In genomic region chr11:911890-912219, GRCh38 we compare ENCODE assay signal across 9 cellular contexts. TPM values are rescaled to one million over a fixed set of nuclear protein-coding genes. Genes with fewer than 3 reads are reported as not detected.
A peak's percentile ranks its signal among the peaks of the same experiment; 100 is the strongest.
DNase-seq lines count a peak whose midpoint lies in the region; ATAC-seq, FAIRE-seq and TF ChIP-seq lines count a peak whose summit lies in the region.
"Had no signal": no experiment of that assay in that cellular context is flagged by ENCODE, and none has a peak within 500 bp of the region (broad histone marks: within the 10 kb centered on the region; RNA-seq: fewer than 3 reads in every experiment).

No MANE protein-coding gene starts in this region.

- peak overlapping the region; percentile 90 for H3K27ac Mint-ChIP-seq in mesothelial cell of epicardium

- intact Hi-C loops in GM12878 (cut with micrococcal nuclease; ENCODE audit: unreplicated experiment), result loop anchor here (5.0 kb wide), 1 partner anchor 70 kb away; the partner anchor contains the start of genes POLR2L and TSPAN4

- H3K36me3 Mint-ChIP-seq in mesothelial cell of epicardium, result peaks cover 1% of the 10 kb centered on the region

- H3K79me2 ChIP-seq in GM12878 (ENCODE audit: control insufficient read depth, insufficient read depth, low read length), result peaks cover 19% of the 10 kb centered on the region

- H3K36me3 ChIP-seq in HUES48 (ENCODE audit: control insufficient read depth, insufficient read depth, low read length), result peaks cover 14% of the 10 kb centered on the region; the same call in 1 of the 2 replicates
- H3K36me3 ChIP-seq in GM12878 (ENCODE audit: control insufficient read depth in 2 of 2, insufficient read depth in 2 of 2, low read length in 1 of 2), result no peaks in the 10 kb centered on the region

- no TSS peak for BruUV-seq in GM12878 (replicated peaks; lab: Mats Ljungman, UMichigan)

- CTCF ChIA-PET in A549 (lab: Yijun Ruan, JAX) (interaction anchor here (0.5 to 3.1 kb wide), 6 partner anchors 12 to 139 kb away, joined by 3 to 26 read pairs (median 6); partner anchors contain the start of gene AP2A2), GM12878 (lab: Yijun Ruan, JAX) (interaction anchor here (0.8 kb wide), 1 partner anchor 63 kb away, joined by 3 read pairs; no protein-coding TSS in a partner anchor)

- H3K4me3 Mint-ChIP-seq in mesothelial cell of epicardium, result peak overlapping the region; percentile 79

- H3K4me2 ChIP-seq in A549 (peak overlapping the region; percentile 96), GM12878 (ENCODE audit: control insufficient read depth, insufficient read depth) (peak overlapping the region; percentile 72)

- WGBS in A549 (ENCODE audit: missing lambda C conversion rate), result 95% methylated on average over 11 of the region's 11 CpGs
- 95% methylated on average over 11 of the region's 11 CpGs for WGBS in GM12878 (ENCODE audit: insufficient coverage, insufficient replicate concordance, low lambda C conversion rate, missing lambda C conversion rate)

- TF ChIP-seq POLR2A in A549 (IDR thresholded peaks at IDR 0.05; ENCODE audit: low read length), result no peak
- TF ChIP-seq POLR2A in GM12878 (IDR thresholded peaks at IDR 0.05; ENCODE audit: low read depth, low read length), result no peak

- TF ChIP-seq EP300 in A549 (IDR thresholded peaks at IDR 0.05) (no peak), GM12878 (IDR thresholded peaks at IDR 0.05; ENCODE audit: borderline replicate concordance in 1 of 2, control insufficient read depth in 1 of 2, low read depth in 2 of 2, low read length in 2 of 2) (no peak)

- H3K27me3 ChIP-seq in HUES48 (ENCODE audit: control insufficient read depth, insufficient read depth, low read length) (no peaks in the 10 kb centered on the region), GM12878 (replicated peaks in 1 of 2; ENCODE audit: control insufficient read depth in 2 of 2, insufficient read depth in 2 of 2, low read length in 1 of 2) (no peaks in the 10 kb centered on the region)

- TF ChIP-seq RAD21 in A549 (conservative IDR thresholded peaks at IDR 0.05 in 1 of 2, IDR thresholded peaks at IDR 0.05 in 1 of 2) (no peak), GM12878 (IDR thresholded peaks at IDR 0.05; ENCODE audit: insufficient read depth, low read depth, low read length) (no peak)

- TF ChIP-seq CTCF in A549 (IDR thresholded peaks at IDR 0.05) (no peak), GM12878 (IDR thresholded peaks at IDR 0.05 in 2 of 3, conservative IDR thresholded peaks at IDR 0.05 in 1 of 3; ENCODE audit: control insufficient read depth in 2 of 3, extremely low read depth in 1 of 3, insufficient read depth in 1 of 3, low read depth in 3 of 3, low read length in 3 of 3) (no peak), mesothelial cell of epicardium (IDR thresholded peaks at IDR 0.05; ENCODE audit: unreplicated experiment) (no peak)

- H3K27me3 Mint-ChIP-seq in mesothelial cell of epicardium (ENCODE audit: low read depth), result no peaks in the 10 kb centered on the region

- RAD21 ChIA-PET in GM12878 (lab: Charles Lee; ENCODE audit: unreplicated experiment), result no interaction called here

- in situ Hi-C loops in GM12878 (cut with MboI), result no loop called here

- no peak for FAIRE-seq in A549 (lab: Jason Lieb, UNC)
- no peak for FAIRE-seq in GM12878 (lab: Jason Lieb, UNC)

- SMC1A ChIA-PET in GM12878 (lab: Charles Lee; ENCODE audit: uncharacterized antibody, unreplicated experiment), result no interaction called here

- H3K4me1 ChIP-seq in A549 (peaks cover 14% of the 10 kb centered on the region), HUES48 (ENCODE audit: control insufficient read depth, insufficient read depth, low read length) (peaks cover 5% of the 10 kb centered on the region; the same call in 1 of the 2 replicates), GM12878 (ENCODE audit: control insufficient read depth, insufficient read depth, low read length) (peaks cover 23% of the 10 kb centered on the region)

- H3K9ac ChIP-seq in HUES48 (ENCODE audit: low read depth, low read length), result no peak overlapping the region
- H3K9ac ChIP-seq in GM12878 (ENCODE audit: control insufficient read depth, insufficient read depth, low read length), result no peak overlapping the region

- H4K20me1 ChIP-seq in GM12878 (ENCODE audit: control insufficient read depth, insufficient read depth), result no peaks in the 10 kb centered on the region

- H2AFZ ChIP-seq in GM12878 (ENCODE audit: control insufficient read depth, low read depth, low read length), result no peak overlapping the region; the same call in 1 of the 2 replicates

- H3K27ac ChIP-seq in A549 (peak overlapping the region; percentile 96 to 98; a peak in 5 of 6 replicates), HUES48 (ENCODE audit: low read depth, low read length) (peak overlapping the region; percentile 96), GM12878 (ENCODE audit: control insufficient read depth, insufficient read depth) (no peak overlapping the region)

- H3K4me3 ChIP-seq in A549 (peak overlapping the region; percentile 84; the same call in 2 of the 3 replicates), HUES48 (ENCODE audit: low read depth, low read length) (peak overlapping the region; percentile 73; the same call in 1 of the 2 replicates), GM12878 (peak overlapping the region; percentile 76; the same call in 1 of the 2 replicates)

- POLR2A ChIA-PET in A549 (lab: Yijun Ruan, JAX), result interaction anchor here (1.0 kb wide), 1 partner anchor 10 kb away, joined by 4 read pairs; no protein-coding TSS in a partner anchor
- POLR2A ChIA-PET in GM12878 (lab: Charles Lee), result no interaction called here

- H3K9me3 Mint-ChIP-seq in mesothelial cell of epicardium, result no peaks in the 10 kb centered on the region

- peaks cover 12% of the 10 kb centered on the region for H3K4me1 Mint-ChIP-seq in mesothelial cell of epicardium

- no peaks in the 10 kb centered on the region for H3K9me3 ChIP-seq in A549
- no peaks in the 10 kb centered on the region for H3K9me3 ChIP-seq in HUES48 (ENCODE audit: control insufficient read depth, insufficient read depth, low read length)
- no peaks in the 10 kb centered on the region for H3K9me3 ChIP-seq in GM12878 (replicated peaks; ENCODE audit: control insufficient read depth, insufficient read depth, low read length)

- ATAC-seq in A549, result no peak
- ATAC-seq in GM12878, result no peak
- ATAC-seq in GM21381 (IDR thresholded peaks at IDR 0.05; ENCODE audit: unreplicated experiment), result no peak

- DNase-seq in A549 (ENCODE audit: low read depth in 1 of 2, low spot score in 1 of 2) (no peak), GM12878 (ENCODE audit: low read depth, low spot score) (no peak), mesothelial cell of epicardium (ENCODE audit: low spot score in 2 of 2, unreplicated experiment in 2 of 2) (no peak), NOMO-1 (lab: John Stamatoyannopoulos, UW; ENCODE audit: unreplicated experiment in 2 of 2) (no peak), HUDEP-2 (lab: John Stamatoyannopoulos, UW; ENCODE audit: unreplicated experiment in 76 of 76) (no peak)
- DNase-seq in stimulated activated CD4-positive, alpha-beta T cell treated with anti-CD3 and anti-CD28 coated beads, Interleukin-2, amount 100 ng/mL, for 48 hours, result no peak
- DNase-seq: DMS79 had no signal

RNA-seq across cellular contexts. Expression of gene CHID1, which starts 1.2 kb away (rescaled TPM):
- polyA plus RNA-seq in A549 (2011; rRNA removed) (53.8 and 58.4 TPM in 2 replicates), A549 (2017; fragmentation: RNase III; extraction: RNeasy Plus Mini Kit Qiagen cat#74134 plus additional on column Dnase treatment) (70.5 to 74.4 TPM (median 70.6 TPM) in 3 replicates), GM12878 (2011; rRNA removed) (15.5 and 30.1 TPM in 2 replicates), GM12878 (2014; fragmentation: Illumina TruSeq; extraction: Trizol) (11.1 and 20.2 TPM in 2 replicates), GM12878 (2014; fragmentation: Nextera tagmentation; extraction: Ambion mirVana) (10 to 100 TPM in 1 of 2 experiments, 1 to 10 TPM in 1; 4.8 to 10.1 TPM), GM12878 (2014; rRNA removed) (38.9 and 40.2 TPM in 2 replicates), GM12878 (2016; fragmentation: Nextera tagmentation; extraction: Ambion mirVana) (10 to 100 TPM; 63.3 to 75.2 TPM)
- polyA plus RNA-seq in A549 (2012; cell fraction: cytosol; rRNA removed), result 86.9 and 87.3 TPM in 2 replicates
- polyA plus RNA-seq in A549 (2012; cell fraction: nucleus; rRNA removed), result 85.8 and 99.4 TPM in 2 replicates
- polyA minus RNA-seq in A549 (2011; rRNA and poly(A)+ RNA removed), result 56.0 and 69.2 TPM in 2 replicates
- 35.6 and 47.2 TPM in 2 replicates for total RNA-seq in GM12878 (2013; cell fraction: nucleolus; rRNA removed)
- total RNA-seq in GM12878 (2014; rRNA removed) (20.7 and 30.2 TPM in 2 replicates), GM12878 (2014; rRNA removed; fragmentation: Illumina TruSeq; extraction: Trizol) (15.5 and 16.7 TPM in 2 replicates), GM12878 (2021) (48.5 and 54.2 TPM in 2 replicates), mesothelial cell of epicardium (88.3 to 95.9 TPM (median 95.4 TPM) in 3 replicates)
- 17.6 TPM for polyA plus RNA-seq in GM12878 (2011; ENCODE audit: low read depth)
- 45.8 and 56.7 TPM in 2 replicates for polyA plus RNA-seq in GM12878 (2011; cell fraction: cytosol; rRNA removed)
- polyA plus RNA-seq in GM12878 (2011; cell fraction: nucleus; rRNA removed), result 53.3 and 64.0 TPM in 2 replicates
- 30.5 and 35.3 TPM in 2 replicates for polyA plus RNA-seq in GM12878 (2012)
- 36.6 and 44.7 TPM in 2 replicates for polyA minus RNA-seq in GM12878 (2011; rRNA and poly(A)+ RNA removed)
- 19.8 and 21.9 TPM in 2 replicates for polyA minus RNA-seq in GM12878 (2011; cell fraction: cytosol; rRNA and poly(A)+ RNA removed)
- 18.6 and 24.4 TPM in 2 replicates for polyA minus RNA-seq in GM12878 (2011; cell fraction: nucleus; rRNA and poly(A)+ RNA removed)

RNA-seq across cellular contexts. Expression of gene AP2A2, which starts 13.8 kb away (rescaled TPM):
- polyA plus RNA-seq in A549 (2011; rRNA removed), result 60.4 and 72.6 TPM in 2 replicates
- 74.8 and 78.3 TPM in 2 replicates for polyA plus RNA-seq in A549 (2012; cell fraction: cytosol; rRNA removed)
- polyA plus RNA-seq in A549 (2012; cell fraction: nucleus; rRNA removed), result 123 and 157 TPM in 2 replicates
- 39.4 to 45.7 TPM (median 41.3 TPM) in 3 replicates for polyA plus RNA-seq in A549 (2017; fragmentation: RNase III; extraction: RNeasy Plus Mini Kit Qiagen cat#74134 plus additional on column Dnase treatment)
- polyA minus RNA-seq in A549 (2011; rRNA and poly(A)+ RNA removed), result 115 and 145 TPM in 2 replicates
- total RNA-seq in GM12878 (2013; cell fraction: nucleolus; rRNA removed), result 81.6 and 92.4 TPM in 2 replicates
- total RNA-seq in GM12878 (2014; rRNA removed), result 12.8 and 15.1 TPM in 2 replicates
- 17.7 TPM in 2 replicates for total RNA-seq in GM12878 (2014; rRNA removed; fragmentation: Illumina TruSeq; extraction: Trizol)
- total RNA-seq in GM12878 (2021), result 42.0 and 46.8 TPM in 2 replicates
- polyA plus RNA-seq in GM12878 (2011; ENCODE audit: low read depth), result 27.9 TPM
- polyA plus RNA-seq in GM12878 (2011; rRNA removed), result 23.2 and 34.8 TPM in 2 replicates
- 27.5 and 29.6 TPM in 2 replicates for polyA plus RNA-seq in GM12878 (2011; cell fraction: cytosol; rRNA removed)
- polyA plus RNA-seq in GM12878 (2011; cell fraction: nucleus; rRNA removed), result 106 and 121 TPM in 2 replicates
- polyA plus RNA-seq in GM12878 (2012), result 21.7 and 22.3 TPM in 2 replicates
- polyA plus RNA-seq in GM12878 (2014; fragmentation: Illumina TruSeq; extraction: Trizol), result 39.6 and 48.8 TPM in 2 replicates
- 1 to 10 TPM in 1 of 2 experiments, under 1 TPM in 1; 0.58 to 2.6 TPM for polyA plus RNA-seq in GM12878 (2014; fragmentation: Nextera tagmentation; extraction: Ambion mirVana)
- 26.4 and 32.6 TPM in 2 replicates for polyA plus RNA-seq in GM12878 (2014; rRNA removed)
- polyA plus RNA-seq in GM12878 (2016; fragmentation: Nextera tagmentation; extraction: Ambion mirVana), result 10 to 100 TPM; 14.4 to 18.8 TPM
- 40.8 and 41.6 TPM in 2 replicates for polyA minus RNA-seq in GM12878 (2011; rRNA and poly(A)+ RNA removed)
- polyA minus RNA-seq in GM12878 (2011; cell fraction: cytosol; rRNA and poly(A)+ RNA removed), result 24.7 and 32.3 TPM in 2 replicates
- 23.9 and 38.2 TPM in 2 replicates for polyA minus RNA-seq in GM12878 (2011; cell fraction: nucleus; rRNA and poly(A)+ RNA removed)
- 74.9 to 89.1 TPM (median 86.6 TPM) in 3 replicates for total RNA-seq in mesothelial cell of epicardium
